20 cellular contexts compared by ENCODE assay signal in genomic region chr19:55661826-55662225, GRCh38. TPM values are rescaled to one million over a fixed set of nuclear protein-coding genes. Genes with fewer than 3 reads are reported as not detected.
DNase-seq lines count a peak whose midpoint lies in the region; ATAC-seq and TF ChIP-seq lines count a peak whose summit lies in the region.
"Had no signal": no experiment of that assay in that cellular context is flagged by ENCODE, and none has a peak within 500 bp of the region (broad histone marks: within the 10 kb centered on the region; RNA-seq: fewer than 3 reads in every experiment).

No MANE protein-coding gene starts in this region.

- TF ChIP-seq POLR2A in breast epithelium (IDR thresholded peaks at IDR 0.05): no peak

- intact Hi-C loops in MCF 10A (cut with micrococcal nuclease) (no loop called here), breast epithelium (cut with DNase I; ENCODE audit: low total_unique reads) (no loop called here)

- ATAC-seq in stimulated activated memory B cell treated with anti-CD40 and anti-IgM and Interleukin-4, amounts not matched to agents 10 μg/mL and 1 μg/mL and 100 μg/mL, for 72 hours: no peak
- ATAC-seq in HG02852 (IDR thresholded peaks at IDR 0.05; ENCODE audit: unreplicated experiment): no peak
- ATAC-seq in GM21390 (IDR thresholded peaks at IDR 0.05; ENCODE audit: unreplicated experiment): no peak
- ATAC-seq: body of pancreas, left cardiac atrium, SK-N-SH treated with all-trans-retinoic acid at 6 μM for 48 hours had no signal

- peaks cover 22% of the 10 kb centered on the region for H3K4me1 Mint-ChIP-seq in MCF 10A (ENCODE audit: insufficient read depth, unreplicated experiment)
- H3K4me1 Mint-ChIP-seq in activated naive CD8-positive, alpha-beta T cell treated with anti-CD3 and anti-CD28 coated beads for 36 hours: peaks cover 37% of the 10 kb centered on the region
- peaks cover 67% of the 10 kb centered on the region for H3K4me1 Mint-ChIP-seq in stimulated activated memory B cell treated with anti-CD40 and anti-IgM and Interleukin-4, amounts not matched to agents 10 μg/mL and 1 μg/mL and 100 μg/mL, for 72 hours

- no peak overlapping the region for H3K4me3 ChIP-seq in breast epithelium
- H3K4me3 ChIP-seq: body of pancreas, coronary artery, tibial artery had no signal

- H3K9me3 ChIP-seq in breast epithelium: no peaks in the 10 kb centered on the region
- H3K9me3 ChIP-seq: body of pancreas, Caco-2, tibial artery had no signal

- no peak for DNase-seq in MCF 10A (ENCODE audit: unreplicated experiment)
- no peak for DNase-seq in breast epithelium (ENCODE audit: low spot score in 2 of 2)
- DNase-seq in Kasumi-1 (lab: John Stamatoyannopoulos, UW): peak; percentile 28 to 36
- DNase-seq in activated naive CD8-positive, alpha-beta T cell treated with anti-CD3 and anti-CD28 coated beads for 36 hours: no peak
- no peak for DNase-seq in DMS153 (lab: John Stamatoyannopoulos, UW)
- DNase-seq: activated CD4-positive, alpha-beta T cell treated with anti-CD3 and anti-CD28 coated beads for 4 hours; body of pancreas; Caco-2; left cardiac atrium; mesenchymal stem cell; naive B cell; NCI-H1105; NCI-H510A; posterior cingulate gyrus; tibial artery had no signal

- no TSS peak for BruUV-seq in MCF 10A (replicated peaks; lab: Mats Ljungman, UMichigan)

- CTCF ChIA-PET in MCF 10A (lab: Yijun Ruan, JAX): interaction anchor here (1.7 kb wide), 1 partner anchor 10 kb away, joined by 5 read pairs; no protein-coding TSS in a partner anchor

- no peaks in the 10 kb centered on the region for H3K27me3 Mint-ChIP-seq in MCF 10A (ENCODE audit: insufficient read depth, unreplicated experiment)
- no peaks in the 10 kb centered on the region for H3K27me3 Mint-ChIP-seq in activated naive CD8-positive, alpha-beta T cell treated with anti-CD3 and anti-CD28 coated beads for 36 hours
- no peaks in the 10 kb centered on the region for H3K27me3 Mint-ChIP-seq in stimulated activated memory B cell treated with anti-CD40 and anti-IgM and Interleukin-4, amounts not matched to agents 10 μg/mL and 1 μg/mL and 100 μg/mL, for 72 hours
- H3K27me3 Mint-ChIP-seq: naive B cell had no signal

- no peak for TF ChIP-seq CTCF in MCF 10A (IDR thresholded peaks at IDR 0.05; ENCODE audit: unreplicated experiment)
- TF ChIP-seq CTCF in breast epithelium (IDR thresholded peaks at IDR 0.05): no peak

- no peaks in the 10 kb centered on the region for H3K27me3 ChIP-seq in breast epithelium
- H3K27me3 ChIP-seq: body of pancreas, tibial artery had no signal

- H3K4me1 ChIP-seq in breast epithelium: peaks cover 14 to 26% of the 10 kb centered on the region in 2 donors

- H3K27ac Mint-ChIP-seq in MCF 10A (ENCODE audit: low read depth, unreplicated experiment): peak overlapping the region; percentile 9
- peak overlapping the region; percentile 47 for H3K27ac Mint-ChIP-seq in activated naive CD8-positive, alpha-beta T cell treated with anti-CD3 and anti-CD28 coated beads for 36 hours
- peak overlapping the region; percentile 26 for H3K27ac Mint-ChIP-seq in stimulated activated memory B cell treated with anti-CD40 and anti-IgM and Interleukin-4, amounts not matched to agents 10 μg/mL and 1 μg/mL and 100 μg/mL, for 72 hours

- H3K36me3 Mint-ChIP-seq in MCF 10A (ENCODE audit: insufficient read depth, unreplicated experiment): peaks cover 58% of the 10 kb centered on the region
- peaks cover 42% of the 10 kb centered on the region for H3K36me3 Mint-ChIP-seq in activated naive CD8-positive, alpha-beta T cell treated with anti-CD3 and anti-CD28 coated beads for 36 hours
- peaks cover 60% of the 10 kb centered on the region for H3K36me3 Mint-ChIP-seq in stimulated activated memory B cell treated with anti-CD40 and anti-IgM and Interleukin-4, amounts not matched to agents 10 μg/mL and 1 μg/mL and 100 μg/mL, for 72 hours

- H3K27ac ChIP-seq in breast epithelium: no peak overlapping the region
- H3K27ac ChIP-seq: body of pancreas, coronary artery, tibial artery had no signal

- no peaks in the 10 kb centered on the region for H3K9me3 Mint-ChIP-seq in MCF 10A (ENCODE audit: unreplicated experiment)
- no peaks in the 10 kb centered on the region for H3K9me3 Mint-ChIP-seq in activated naive CD8-positive, alpha-beta T cell treated with anti-CD3 and anti-CD28 coated beads for 36 hours
- no peaks in the 10 kb centered on the region for H3K9me3 Mint-ChIP-seq in stimulated activated memory B cell treated with anti-CD40 and anti-IgM and Interleukin-4, amounts not matched to agents 10 μg/mL and 1 μg/mL and 100 μg/mL, for 72 hours
- H3K9me3 Mint-ChIP-seq: naive B cell had no signal

- H3K36me3 ChIP-seq in breast epithelium: peaks cover 31% of the 10 kb centered on the region

- H3K4me3 Mint-ChIP-seq in MCF 10A (ENCODE audit: unreplicated experiment): no peak overlapping the region
- no peak overlapping the region for H3K4me3 Mint-ChIP-seq in activated naive CD8-positive, alpha-beta T cell treated with anti-CD3 and anti-CD28 coated beads for 36 hours
- H3K4me3 Mint-ChIP-seq in stimulated activated memory B cell treated with anti-CD40 and anti-IgM and Interleukin-4, amounts not matched to agents 10 μg/mL and 1 μg/mL and 100 μg/mL, for 72 hours: no peak overlapping the region

- POLR2A ChIA-PET in MCF 10A (lab: Yijun Ruan, JAX): interaction anchor here (0.9 kb wide), 1 partner anchor 10 kb away, joined by 3 read pairs; no protein-coding TSS in a partner anchor

RNA-seq across cellular contexts. Expression of gene U2AF2, which starts 7.0 kb away (rescaled TPM):
- total RNA-seq in MCF 10A (2022): 220 and 280 TPM in 2 replicates
- total RNA-seq in breast epithelium: 10 to 100 TPM; 82.5 to 93.4 (median 85.3) TPM
- total RNA-seq in activated naive CD8-positive, alpha-beta T cell treated with anti-CD3 and anti-CD28 coated beads for 36 hours: 100 to 1,000 TPM; 341 to 345 TPM

RNA-seq across cellular contexts. Expression of gene EPN1, which starts 13.2 kb away (rescaled TPM):
- total RNA-seq in MCF 10A (2022): 102 and 123 TPM in 2 replicates
- 10 to 100 TPM; 22.2 to 47.2 (median 27.5) TPM for total RNA-seq in breast epithelium
- 10 to 100 TPM; 37.1 to 39.5 TPM for total RNA-seq in activated naive CD8-positive, alpha-beta T cell treated with anti-CD3 and anti-CD28 coated beads for 36 hours

RNA-seq across cellular contexts. Expression of gene CCDC106, which starts 13.8 kb away (rescaled TPM):
- total RNA-seq in MCF 10A (2022) (2.3 and 2.5 TPM in 2 replicates), breast epithelium (10 to 100 TPM in 2 of 3 donors, 1 to 10 TPM in 1; 7.9 to 10.5 (median 10.2) TPM)
- 10 to 100 TPM; 10.9 to 12.0 TPM for total RNA-seq in activated naive CD8-positive, alpha-beta T cell treated with anti-CD3 and anti-CD28 coated beads for 36 hours

RNA-seq across cellular contexts. Expression of gene ZNF581, which starts 18.4 kb away (rescaled TPM):
- total RNA-seq in MCF 10A (2022) (22.3 and 25.7 TPM in 2 replicates), breast epithelium (10 to 100 TPM; 10.7 to 16.8 (median 16.7) TPM)
- total RNA-seq in activated naive CD8-positive, alpha-beta T cell treated with anti-CD3 and anti-CD28 coated beads for 36 hours: 10 to 100 TPM; 39.9 to 42.3 TPM

RNA-seq across cellular contexts. Expression of gene ZNF580, which starts 21.0 kb away (rescaled TPM):
- 38.9 and 44.9 TPM in 2 replicates for total RNA-seq in MCF 10A (2022)
- 10 to 100 TPM; 21.0 to 24.3 (median 22.4) TPM for total RNA-seq in breast epithelium
- 10 to 100 TPM; 29.6 to 30.6 TPM for total RNA-seq in activated naive CD8-positive, alpha-beta T cell treated with anti-CD3 and anti-CD28 coated beads for 36 hours

Comparison
In these comparisons a context has a peak if more than half of its experiments do, and no peak if none do; other contexts are left out.
1. DNase-seq: peak in Kasumi-1 (2 of 2); none in MCF 10A (single experiment), breast epithelium (0 of 2), activated naive CD8-positive, alpha-beta T cell treated with anti-CD3 and anti-CD28 coated beads for 36 hours (single experiment) and DMS153 (single experiment).
2. Peak in every context shown above with its lines, with median percentiles within 50 percentile points of each other: H3K27ac Mint-ChIP-seq.